Comparison of ENCODE assay signal across 13 cellular contexts in the genomic region with DNA sequence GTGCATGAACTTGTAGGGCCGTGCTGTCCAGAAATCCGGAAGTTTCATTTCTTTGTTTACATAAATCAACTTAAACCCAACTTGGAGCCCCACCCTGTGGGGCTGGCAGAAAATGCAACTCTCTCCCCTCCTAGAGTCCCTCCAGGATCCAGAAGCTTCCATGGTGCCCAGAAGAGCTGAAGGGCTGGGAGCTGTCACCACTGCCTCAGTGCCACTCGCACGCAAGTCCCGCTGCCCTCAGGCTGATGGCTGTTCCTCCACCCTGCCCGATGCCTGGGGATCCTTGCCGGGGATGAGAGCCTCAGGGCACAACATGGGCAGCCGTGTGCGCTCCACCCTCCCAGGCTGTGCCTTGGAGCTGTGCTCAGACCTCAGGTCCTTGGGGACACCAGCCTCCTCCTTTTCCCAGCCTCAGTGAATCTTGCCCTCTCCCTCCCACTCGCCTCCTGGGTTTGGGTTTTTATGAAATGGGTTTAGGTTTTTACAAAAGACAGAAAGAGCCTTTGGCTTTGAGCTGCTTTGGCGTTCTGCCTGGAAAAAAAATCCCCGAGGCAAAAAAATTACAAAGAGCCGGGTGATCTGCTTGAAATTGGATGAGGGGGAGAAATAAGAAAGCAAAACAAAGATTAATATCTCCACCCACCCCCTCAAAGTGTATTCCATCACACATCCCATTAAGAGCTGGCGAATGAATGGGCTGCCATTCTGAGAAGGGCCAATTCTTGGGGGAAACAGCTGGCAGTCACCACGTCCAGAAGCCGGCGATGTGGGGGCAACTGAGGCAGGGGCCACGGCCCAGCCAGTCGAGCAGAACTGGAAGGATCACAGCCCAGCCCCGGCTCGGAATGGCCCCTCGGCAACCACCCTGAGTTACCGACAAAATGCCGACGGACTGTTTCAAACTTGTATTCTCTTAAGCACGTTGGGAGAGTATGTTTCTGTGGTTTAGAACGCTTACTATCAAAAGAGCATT.
DNase-seq lines count a peak whose midpoint lies in the region; ATAC-seq, FAIRE-seq and TF ChIP-seq lines count a peak whose summit lies in the region.
"Had no signal": no experiment of that assay in that cellular context is flagged by ENCODE, and none has a peak within 500 bp of the region (broad histone marks: within the 10 kb centered on the region; RNA-seq: fewer than 3 reads in every experiment).

No MANE protein-coding gene starts in this region.

- H3K36me3 ChIP-seq in A673 (ENCODE audit: insufficient read depth, low read length, poor library complexity, severe bottlenecking), result no peaks in the 10 kb centered on the region
- H3K36me3 ChIP-seq in endodermal cell (ENCODE audit: control insufficient read depth, insufficient read depth, low read length), result no peaks in the 10 kb centered on the region
- no peaks in the 10 kb centered on the region for H3K36me3 ChIP-seq in naive thymus-derived CD4-positive, alpha-beta T cell (ENCODE audit: control insufficient read depth in 2 of 3, insufficient read depth in 3 of 3, low read length in 3 of 3)
- H3K36me3 ChIP-seq: BLaER1 had no signal

- no peaks in the 10 kb centered on the region for H3K9me3 ChIP-seq in A673 (ENCODE audit: low read depth, low read length, poor library complexity, severe bottlenecking)
- H3K9me3 ChIP-seq in endodermal cell (ENCODE audit: control insufficient read depth, low read length), result no peaks in the 10 kb centered on the region
- no peaks in the 10 kb centered on the region for H3K9me3 ChIP-seq in naive thymus-derived CD4-positive, alpha-beta T cell (ENCODE audit: control insufficient read depth in 2 of 3, low read length in 3 of 3)

- H3K4me3 ChIP-seq in A673 (ENCODE audit: low read depth, low read length, poor library complexity, severe bottlenecking), result no peak overlapping the region
- H3K4me3 ChIP-seq in endodermal cell (ENCODE audit: low read length), result no peak overlapping the region
- no peak overlapping the region for H3K4me3 ChIP-seq in naive thymus-derived CD4-positive, alpha-beta T cell (ENCODE audit: low read length)
- H3K4me3 ChIP-seq: BLaER1 had no signal

- WGBS in endodermal cell (ENCODE audit: insufficient coverage in 1 of 2, insufficient read length in 1 of 2), 2 experiments, result 93 to 95% methylated on average over 14 to 26 of the region's 27 CpGs

- H3K27ac ChIP-seq in A673 (ENCODE audit: low read depth, low read length, poor library complexity, severe bottlenecking) (no peak overlapping the region), endodermal cell (ENCODE audit: low read depth, low read length) (no peak overlapping the region)
- no peak overlapping the region for H3K27ac ChIP-seq in naive thymus-derived CD4-positive, alpha-beta T cell (ENCODE audit: low read depth, low read length)
- H3K27ac ChIP-seq: BLaER1 had no signal

- ATAC-seq in naive thymus-derived CD4-positive, alpha-beta T cell, result no peak

- no peak overlapping the region for H3K4me3 Mint-ChIP-seq in endodermal cell
- H3K4me3 Mint-ChIP-seq in naive thymus-derived CD4-positive, alpha-beta T cell, result no peak overlapping the region
- H3K4me3 Mint-ChIP-seq: activated naive CD8-positive, alpha-beta T cell had no signal

- no peaks in the 10 kb centered on the region for H3K36me3 Mint-ChIP-seq in endodermal cell (ENCODE audit: low read depth)
- H3K36me3 Mint-ChIP-seq in naive thymus-derived CD4-positive, alpha-beta T cell, result peaks cover 0 to 10% (median 5%) of the 10 kb centered on the region in 5 donors
- H3K36me3 Mint-ChIP-seq: activated naive CD8-positive, alpha-beta T cell had no signal

- H3K4me1 Mint-ChIP-seq in endodermal cell, result no peaks in the 10 kb centered on the region
- no peaks in the 10 kb centered on the region for H3K4me1 Mint-ChIP-seq in naive thymus-derived CD4-positive, alpha-beta T cell

- CTCF ChIA-PET in A673 (lab: Charles Lee), result no interaction called here
- CTCF ChIA-PET in naive thymus-derived CD4-positive, alpha-beta T cell (lab: Charles Lee), result no interaction called here

- no TSS peak for BruUV-seq in A673 (replicated peaks; lab: Mats Ljungman, UMichigan)

- FAIRE-seq in urothelium cell line (lab: Jason Lieb, UNC), result no peak
- FAIRE-seq: GM18507, TTC549 had no signal

- DNase-seq in A673 (ENCODE audit: low spot score), result peak; percentile 59
- peak; percentile 14 for DNase-seq in NCI-H460 (ENCODE audit: extremely low read depth, low read depth)
- DNase-seq in endodermal cell, result peak; percentile 17
- DNase-seq in lung microvascular endothelial cell (ENCODE audit: low read depth in 2 of 2), result peak; percentile 22 to 61
- DNase-seq in iPS-NIHi11 (ENCODE audit: low spot score), result no peak
- DNase-seq in naive thymus-derived CD4-positive, alpha-beta T cell, result no peak
- DNase-seq in urothelium cell line (ENCODE audit: low spot score), result no peak
- DNase-seq in NCI-H1048 (lab: John Stamatoyannopoulos, UW), result no peak
- DNase-seq: MV-4-11 had no signal

- H3K27me3 Mint-ChIP-seq in endodermal cell (ENCODE audit: insufficient read depth), result peaks cover 7% of the 10 kb centered on the region
- H3K27me3 Mint-ChIP-seq in naive thymus-derived CD4-positive, alpha-beta T cell, result peaks cover 3 to 44% (median 24%) of the 10 kb centered on the region in 5 donors

- H3K27ac Mint-ChIP-seq in endodermal cell, result no peak overlapping the region
- no peak overlapping the region for H3K27ac Mint-ChIP-seq in naive thymus-derived CD4-positive, alpha-beta T cell
- H3K27ac Mint-ChIP-seq: activated naive CD8-positive, alpha-beta T cell had no signal

- intact Hi-C loops in A673 (cut with micrococcal nuclease; ENCODE audit: unreplicated experiment), result no loop called here
- intact Hi-C loops in naive thymus-derived CD4-positive, alpha-beta T cell (cut with micrococcal nuclease), result no loop called here

- H3K4me1 ChIP-seq in A673 (ENCODE audit: insufficient read depth, low read length, poor library complexity, severe bottlenecking) (peaks cover 6% of the 10 kb centered on the region), endodermal cell (ENCODE audit: control insufficient read depth, insufficient read depth, low read length) (no peaks in the 10 kb centered on the region)
- no peaks in the 10 kb centered on the region for H3K4me1 ChIP-seq in naive thymus-derived CD4-positive, alpha-beta T cell (ENCODE audit: control insufficient read depth in 2 of 2, insufficient read depth in 2 of 2, low read length in 2 of 2)

- peaks cover 41% of the 10 kb centered on the region for H3K27me3 ChIP-seq in A673 (replicated peaks; ENCODE audit: insufficient read depth, low read depth, low read length, poor library complexity)
- H3K27me3 ChIP-seq in endodermal cell (ENCODE audit: control insufficient read depth, insufficient read depth, low read length, poor library complexity, severe bottlenecking), result no peaks in the 10 kb centered on the region
- H3K27me3 ChIP-seq in naive thymus-derived CD4-positive, alpha-beta T cell (ENCODE audit: control insufficient read depth in 2 of 2, insufficient read depth in 2 of 2, low read length in 2 of 2), result no peaks in the 10 kb centered on the region
- H3K27me3 ChIP-seq: BLaER1 had no signal

- POLR2A ChIA-PET in A673 (lab: Charles Lee; ENCODE audit: low non-redundant PET), result no interaction called here
- POLR2A ChIA-PET in naive thymus-derived CD4-positive, alpha-beta T cell (lab: Charles Lee), result no interaction called here

- TF ChIP-seq CTCF in A673 (conservative IDR thresholded peaks at IDR 0.05; ENCODE audit: low read depth, low read length) (no peak), endodermal cell (conservative IDR thresholded peaks at IDR 0.05) (no peak)

- no peaks in the 10 kb centered on the region for H3K9me3 Mint-ChIP-seq in endodermal cell
- peaks cover 0 to 17% (median 12%) of the 10 kb centered on the region in 11 donors for H3K9me3 Mint-ChIP-seq in naive thymus-derived CD4-positive, alpha-beta T cell

- H3K9ac ChIP-seq in endodermal cell (ENCODE audit: extremely low read depth, low read length, poor library complexity, severe bottlenecking), result no peak overlapping the region
- H3K9ac ChIP-seq: BLaER1 had no signal

Comparison
In these comparisons a context has a peak if more than half of its experiments do, and no peak if none do; other contexts are left out.
1. DNase-seq: peak in A673 (single experiment), NCI-H460 (single experiment), endodermal cell (single experiment) and lung microvascular endothelial cell (2 of 2); none in iPS-NIHi11 (single experiment), naive thymus-derived CD4-positive, alpha-beta T cell (0 of 9), urothelium cell line (single experiment) and NCI-H1048 (single experiment).